Comparison of ENCODE assay signal across 9 cellular contexts in genomic region chr2:161426788-161427412, GRCh38. TPM values are rescaled to one million over a fixed set of nuclear protein-coding genes. Genes with fewer than 3 reads are reported as not detected.
A peak's percentile ranks its signal among the peaks of the same experiment; 100 is the strongest.
DNase-seq lines count a peak whose midpoint lies in the region; ATAC-seq and TF ChIP-seq lines count a peak whose summit lies in the region.
"Had no signal": no experiment of that assay in that cellular context is flagged by ENCODE, and none has a peak within 500 bp of the region (broad histone marks: within the 10 kb centered on the region; RNA-seq: fewer than 3 reads in every experiment).

No MANE protein-coding gene starts in this region.

- H3K27me3 Mint-ChIP-seq in activated CD4-positive, alpha-beta T cell treated with anti-CD3 and anti-CD28 coated beads for 36 hours: peaks cover 72% of the 10 kb centered on the region
- peaks cover 85% of the 10 kb centered on the region for H3K27me3 Mint-ChIP-seq in activated T-helper 2 cell treated with anti-CD3 and anti-CD28 coated beads, Interferon-gamma antibody, Interleukin-2, Interleukin-4, amounts not matched to agents 10 μg/mL and 5 μg/mL and 100 μg/mL, durations not matched to agents 14 hours and 24 hours and 36 hours (ENCODE audit: low read depth)

- H3K9me3 ChIP-seq in hepatocyte (ENCODE audit: low read depth) (no peaks in the 10 kb centered on the region), spleen (no peaks in the 10 kb centered on the region), SJCRH30 (replicated peaks) (no peaks in the 10 kb centered on the region)

- H3K27me3 ChIP-seq in hepatocyte: peaks cover 100% of the 10 kb centered on the region
- H3K27me3 ChIP-seq in spleen (replicated peaks in 1 of 7): peaks cover 17 to 100% (median 82%) of the 10 kb centered on the region in 7 donors
- H3K27me3 ChIP-seq in SJCRH30: no peaks in the 10 kb centered on the region

- DNase-seq in activated CD4-positive, alpha-beta T cell treated with anti-CD3 and anti-CD28 coated beads for 36 hours: peak; percentile 51
- no peak for DNase-seq in activated CD4-positive, alpha-beta T cell treated with anti-CD3 and anti-CD28 coated beads, Interleukin-2, amount 50 U/mL, for 4 hours
- peak; percentile 9 for DNase-seq in activated T-helper 2 cell treated with anti-CD3 and anti-CD28 coated beads, Interferon-gamma antibody, Interleukin-2, Interleukin-4, amounts not matched to agents 10 μg/mL and 5 μg/mL and 100 μg/mL, durations not matched to agents 14 hours and 24 hours and 36 hours (ENCODE audit: low spot score)
- no peak for DNase-seq in hepatocyte (ENCODE audit: low spot score)
- no peak for DNase-seq in spleen
- no peak for DNase-seq in SJCRH30
- DNase-seq in HCEC 1CT: no peak
- no peak for DNase-seq in mucosa of gallbladder (ENCODE audit: low spot score)

- TF ChIP-seq POLR2A in spleen (IDR thresholded peaks at IDR 0.05): no peak

- peak overlapping the region; percentile 51 for H3K4me3 Mint-ChIP-seq in activated CD4-positive, alpha-beta T cell treated with anti-CD3 and anti-CD28 coated beads for 36 hours
- peak overlapping the region; percentile 54 for H3K4me3 Mint-ChIP-seq in activated T-helper 2 cell treated with anti-CD3 and anti-CD28 coated beads, Interferon-gamma antibody, Interleukin-2, Interleukin-4, amounts not matched to agents 10 μg/mL and 5 μg/mL and 100 μg/mL, durations not matched to agents 14 hours and 24 hours and 36 hours (ENCODE audit: low read depth)

- TF ChIP-seq CTCF in hepatocyte (IDR thresholded peaks at IDR 0.05; ENCODE audit: poor library complexity) (peak; percentile 58), spleen (IDR thresholded peaks at IDR 0.05 in 8 of 11, conservative IDR thresholded peaks at IDR 0.05 in 3 of 11) (peak in 1 of 11 experiments; percentile 24)

- H3K79me2 ChIP-seq in hepatocyte: no peaks in the 10 kb centered on the region

- peaks cover 21% of the 10 kb centered on the region for H3K4me1 Mint-ChIP-seq in activated CD4-positive, alpha-beta T cell treated with anti-CD3 and anti-CD28 coated beads for 36 hours
- peaks cover 25% of the 10 kb centered on the region for H3K4me1 Mint-ChIP-seq in activated T-helper 2 cell treated with anti-CD3 and anti-CD28 coated beads, Interferon-gamma antibody, Interleukin-2, Interleukin-4, amounts not matched to agents 10 μg/mL and 5 μg/mL and 100 μg/mL, durations not matched to agents 14 hours and 24 hours and 36 hours (ENCODE audit: low read depth)

- peaks cover 3% of the 10 kb centered on the region for H3K36me3 Mint-ChIP-seq in activated CD4-positive, alpha-beta T cell treated with anti-CD3 and anti-CD28 coated beads for 36 hours (ENCODE audit: low read depth)
- H3K36me3 Mint-ChIP-seq in activated T-helper 2 cell treated with anti-CD3 and anti-CD28 coated beads, Interferon-gamma antibody, Interleukin-2, Interleukin-4, amounts not matched to agents 10 μg/mL and 5 μg/mL and 100 μg/mL, durations not matched to agents 14 hours and 24 hours and 36 hours (ENCODE audit: low read depth): peaks cover 10% of the 10 kb centered on the region

- peak overlapping the region; percentile 42 for H3K4me3 ChIP-seq in hepatocyte
- H3K4me3 ChIP-seq in spleen: peak overlapping the region in 7 of 8 donors; percentile 1 to 59 (median 11)
- no peak overlapping the region for H3K4me3 ChIP-seq in SJCRH30
- H3K4me3 ChIP-seq: BLaER1 had no signal

- peak; percentile 24 for ATAC-seq in activated CD4-positive, alpha-beta T cell treated with anti-CD3 and anti-CD28 coated beads for 36 hours

- 2% methylated on average over 39 of the region's 48 CpGs for WGBS in hepatocyte (ENCODE audit: low lambda C conversion rate, missing lambda C conversion rate)
- 2 to 7% (median 4%) methylated on average over 21 to 48 of the region's 48 CpGs for WGBS in spleen, 5 donors

- no peaks in the 10 kb centered on the region for H3K9me2 ChIP-seq in hepatocyte (replicated peaks; ENCODE audit: insufficient read depth)

- no peaks in the 10 kb centered on the region for H4K20me1 ChIP-seq in hepatocyte (ENCODE audit: insufficient read depth, poor library complexity, severe bottlenecking)

- peaks cover 19% of the 10 kb centered on the region for H3K4me1 ChIP-seq in hepatocyte (ENCODE audit: insufficient read depth)
- peaks cover 0 to 41% (median 30%) of the 10 kb centered on the region in 6 donors for H3K4me1 ChIP-seq in spleen
- H3K4me1 ChIP-seq in SJCRH30: no peaks in the 10 kb centered on the region

- intact Hi-C loops in activated CD4-positive, alpha-beta T cell treated with anti-CD3 and anti-CD28 coated beads for 36 hours (cut with DNase I, micrococcal nuclease): loop anchor here in 1 of 2 experiments (10.0 kb wide), 1 partner anchor 518 kb away; no protein-coding TSS in a partner anchor
- intact Hi-C loops in activated T-helper 2 cell treated with anti-CD3 and anti-CD28 coated beads, Interferon-gamma antibody, Interleukin-2, Interleukin-4, amounts not matched to agents 10 μg/mL and 5 μg/mL and 100 μg/mL, durations not matched to agents 14 hours and 24 hours and 36 hours (cut with micrococcal nuclease): loop anchor here (1.0 to 10.0 kb wide), 4 partner anchors 11 to 698 kb away; partner anchors contain the start of genes SLC4A10 and TBR1
- intact Hi-C loops in spleen (cut with DNase I; ENCODE audit: low total_unique reads): no loop called here

- peaks cover 1% of the 10 kb centered on the region for H3K9me3 Mint-ChIP-seq in activated CD4-positive, alpha-beta T cell treated with anti-CD3 and anti-CD28 coated beads for 36 hours (ENCODE audit: low read depth)
- no peaks in the 10 kb centered on the region for H3K9me3 Mint-ChIP-seq in activated T-helper 2 cell treated with anti-CD3 and anti-CD28 coated beads, Interferon-gamma antibody, Interleukin-2, Interleukin-4, amounts not matched to agents 10 μg/mL and 5 μg/mL and 100 μg/mL, durations not matched to agents 14 hours and 24 hours and 36 hours

- POLR2A ChIA-PET in activated CD4-positive, alpha-beta T cell treated with anti-CD3 and anti-CD28 coated beads for 36 hours (lab: Charles Lee): no interaction called here

- H3K27ac ChIP-seq in hepatocyte: no peak overlapping the region
- no peak overlapping the region for H3K27ac ChIP-seq in spleen
- H3K27ac ChIP-seq in SJCRH30: no peak overlapping the region
- H3K27ac ChIP-seq: BLaER1 had no signal

- CTCF ChIA-PET in activated CD4-positive, alpha-beta T cell treated with anti-CD3 and anti-CD28 coated beads for 36 hours (lab: Charles Lee): interaction anchor here (2.3 kb wide), 1 partner anchor 11 kb away, joined by 8 read pairs; the partner anchor contains the start of gene TBR1

- no peaks in the 10 kb centered on the region for H3K36me3 ChIP-seq in hepatocyte (replicated peaks; ENCODE audit: insufficient read depth, low read depth)
- H3K36me3 ChIP-seq in spleen: no peaks in the 10 kb centered on the region
- H3K36me3 ChIP-seq in SJCRH30: no peaks in the 10 kb centered on the region
- H3K36me3 ChIP-seq: BLaER1 had no signal

- peak overlapping the region; percentile 88 for H3K4me2 ChIP-seq in hepatocyte
- H3K4me2 ChIP-seq: BLaER1 had no signal

- H2AFZ ChIP-seq in hepatocyte: peak overlapping the region; percentile 32

- no peak overlapping the region for H3K27ac Mint-ChIP-seq in activated CD4-positive, alpha-beta T cell treated with anti-CD3 and anti-CD28 coated beads for 36 hours
- no peak overlapping the region for H3K27ac Mint-ChIP-seq in activated T-helper 2 cell treated with anti-CD3 and anti-CD28 coated beads, Interferon-gamma antibody, Interleukin-2, Interleukin-4, amounts not matched to agents 10 μg/mL and 5 μg/mL and 100 μg/mL, durations not matched to agents 14 hours and 24 hours and 36 hours

RNA-seq across cellular contexts. Expression of gene TBR1, which starts 10.8 kb away (rescaled TPM):
- under 1 TPM in 1 of 2 experiments, not detected in 1; 0.04 TPM for total RNA-seq in activated CD4-positive, alpha-beta T cell treated with anti-CD3 and anti-CD28 coated beads for 36 hours
- 0.02 TPM in 1 of 2 replicates, not detected in the other for total RNA-seq in activated T-helper 2 cell treated with anti-CD3 and anti-CD28 coated beads, Interferon-gamma antibody, Interleukin-2, Interleukin-4, amounts not matched to agents 10 μg/mL and 5 μg/mL and 100 μg/mL, durations not matched to agents 14 hours and 24 hours and 36 hours
- total RNA-seq in hepatocyte (not detected in 2 replicates), spleen (under 1 TPM in 1 of 7 donors, not detected in 6; 0.17 TPM), mucosa of gallbladder (not detected)
- polyA plus RNA-seq in hepatocyte (not detected in 2 replicates), spleen (under 1 TPM in 1 of 3 donors, not detected in 2; 0.03 TPM)
- total RNA-seq in SJCRH30 (2014; rRNA removed; shearing (Covaris generic)): 0.13 and 0.20 TPM in 2 replicates

Comparison
In these comparisons a context has a peak if more than half of its experiments do, and no peak if none do; other contexts are left out.
1. DNase-seq: peak in activated CD4-positive, alpha-beta T cell treated with anti-CD3 and anti-CD28 coated beads for 36 hours (single experiment) and activated T-helper 2 cell treated with anti-CD3 and anti-CD28 coated beads, Interferon-gamma antibody, Interleukin-2, Interleukin-4, amounts not matched to agents 10 μg/mL and 5 μg/mL and 100 μg/mL, durations not matched to agents 14 hours and 24 hours and 36 hours (single experiment); none in activated CD4-positive, alpha-beta T cell treated with anti-CD3 and anti-CD28 coated beads, Interleukin-2, amount 50 U/mL, for 4 hours (0 of 2), hepatocyte (single experiment), spleen (single experiment), SJCRH30 (0 of 2), HCEC 1CT (single experiment) and mucosa of gallbladder (single experiment).